In the genomic region with DNA sequence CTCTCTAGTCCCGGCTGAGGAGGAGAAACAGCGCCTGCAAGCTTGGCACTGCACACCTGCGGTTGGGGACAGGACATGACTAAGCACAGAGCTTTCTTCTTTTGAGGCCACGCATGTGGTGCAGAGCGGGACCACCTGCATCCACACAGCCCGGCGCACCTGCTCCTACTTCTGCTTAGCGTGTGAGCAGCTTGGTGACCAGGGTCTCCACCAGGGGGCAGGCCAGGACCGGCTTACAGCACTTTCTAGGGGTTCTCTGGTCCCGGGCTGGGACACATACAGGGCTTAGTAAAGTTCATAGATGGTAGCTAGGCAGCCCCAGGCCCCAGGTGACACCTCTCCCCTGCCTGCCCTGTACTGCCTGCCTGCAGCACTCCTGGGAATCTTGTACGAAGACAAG, we compare ENCODE assay signal across 8 cellular contexts. TPM values are rescaled to one million over a fixed set of nuclear protein-coding genes. Genes with fewer than 3 reads are reported as not detected.
DNase-seq lines count a peak whose midpoint lies in the region; ATAC-seq and TF ChIP-seq lines count a peak whose summit lies in the region.
"Not testable (repeated sequence)": the region's sequence is repeated elsewhere in the genome, so short reads cannot be mapped to it uniquely, and the experiment has no call there.

No MANE protein-coding gene starts in this region.

- intact Hi-C loops in CD14-positive monocyte (cut with micrococcal nuclease); activated B cell treated with CpG ODN at 0.5 μM for 24 hours (cut with micrococcal nuclease): not testable (repeated sequence)

- H3K4me1 Mint-ChIP-seq in CD14-positive monocyte, activated B cell treated with CpG ODN at 0.5 μM for 24 hours, nephron: not testable (repeated sequence)

- H3K27ac Mint-ChIP-seq in CD14-positive monocyte, activated B cell treated with CpG ODN at 0.5 μM for 24 hours, nephron: not testable (repeated sequence)

- H3K4me1 ChIP-seq in HEK293 (ENCODE audit: control insufficient read depth, insufficient read depth, low read length); cardiac muscle cell (ENCODE audit: low read depth): not testable (repeated sequence)

- POLR2A ChIA-PET in HEK293 (lab: Yijun Ruan, JAX); activated B cell treated with CpG ODN at 0.5 μM for 24 hours (lab: Charles Lee): not testable (repeated sequence)

- DNase-seq in CD14-positive monocyte (ENCODE audit: low spot score): not testable (repeated sequence)
- DNase-seq in NCI-H460 (ENCODE audit: extremely low read depth, low read depth) (peak; percentile 9), activated B cell treated with CpG ODN at 0.5 μM for 24 hours (peak; percentile 20), cardiac muscle cell (ENCODE audit: low read depth in 1 of 2, low spot score in 1 of 2) (peak; percentile 15 to 82)
- DNase-seq in activated naive CD8-positive, alpha-beta T cell treated with anti-CD3 and anti-CD28 coated beads, Interleukin-2, amount 50 U/mL, for 16 hours (ENCODE audit: low read depth, low spot score): peak; percentile 49
- DNase-seq in stimulated activated CD8-positive, alpha-beta memory T cell treated with anti-CD3 and anti-CD28 coated beads, Interleukin-15, amount 100 ng/mL, for 4 hours (ENCODE audit: low read depth in 2 of 2): peak; percentile 7 to 24

- not testable (repeated sequence) for H3K9me3 ChIP-seq in HEK293 (ENCODE audit: control insufficient read depth, insufficient read depth, low read depth, low read length); cardiac muscle cell (ENCODE audit: low read depth)

- not testable (repeated sequence) for H3K27ac ChIP-seq in HEK293 (ENCODE audit: extremely low read depth, low read depth, low read length); cardiac muscle cell

- H3K27me3 ChIP-seq in cardiac muscle cell: peaks cover 44% of the 10 kb centered on the region

- ATAC-seq in activated B cell treated with CpG ODN at 0.5 μM for 24 hours (ENCODE audit: low read depth): not testable (repeated sequence)

- not testable (repeated sequence) for H3K36me3 ChIP-seq in HEK293 (ENCODE audit: control insufficient read depth in 2 of 2, insufficient read depth in 1 of 2, low read length in 2 of 2); cardiac muscle cell

- CTCF ChIA-PET in HEK293 (lab: Yijun Ruan, JAX): interaction anchor here (0.6 to 1.0 kb wide), 4 partner anchors 11 to 209 kb away, joined by 3 read pairs; no protein-coding TSS in a partner anchor
- CTCF ChIA-PET in activated B cell treated with CpG ODN at 0.5 μM for 24 hours (lab: Charles Lee): not testable (repeated sequence)

- TF ChIP-seq CTCF in CD14-positive monocyte (IDR thresholded peaks at IDR 0.05) (peak; percentile 30), HEK293 (tag by site-specific recombination; IDR thresholded peaks at IDR 0.05) (peak; percentile 35; the same call in 1 of the 2 replicates), nephron (IDR thresholded peaks at IDR 0.05; ENCODE audit: unreplicated experiment in 3 of 3) (peak; percentile 31 to 47 (median 31))
- not testable (repeated sequence) for TF ChIP-seq CTCF in activated B cell treated with CpG ODN at 0.5 μM for 24 hours (IDR thresholded peaks at IDR 0.05); cardiac muscle cell (IDR thresholded peaks at IDR 0.05; ENCODE audit: low read depth, low read length)

- H3K4me3 ChIP-seq in HEK293 (ENCODE audit: low read depth, low read length); cardiac muscle cell: not testable (repeated sequence)

- not testable (repeated sequence) for H3K36me3 Mint-ChIP-seq in CD14-positive monocyte; activated B cell treated with CpG ODN at 0.5 μM for 24 hours (ENCODE audit: low read depth); nephron (ENCODE audit: low read depth)

- not testable (repeated sequence) for H3K4me3 Mint-ChIP-seq in CD14-positive monocyte, activated B cell treated with CpG ODN at 0.5 μM for 24 hours, nephron

- H3K27me3 Mint-ChIP-seq in CD14-positive monocyte (ENCODE audit: low read depth in 3 of 3) (peaks cover 29 to 39% (median 29%) of the 10 kb centered on the region in 3 donors), activated B cell treated with CpG ODN at 0.5 μM for 24 hours (peaks cover 14% of the 10 kb centered on the region), nephron (ENCODE audit: low read depth) (peaks cover 60% of the 10 kb centered on the region)

- H3K9me3 Mint-ChIP-seq in CD14-positive monocyte, activated B cell treated with CpG ODN at 0.5 μM for 24 hours, nephron: not testable (repeated sequence)

TF ChIP-seq in HEK293, 187 proteins besides CTCF, POLR2A, EP300 and RAD21:
- TF ChIP-seq ZNF654 (tag by site-specific recombination; IDR thresholded peaks at IDR 0.05; ENCODE audit: low read depth): peak; percentile 45
TF ChIP-seq in HEK293: peak in this region for 1; not testable (repeated sequence) for 186.

RNA-seq across cellular contexts. Expression of gene DEFB131A, which starts 51.2 kb away (rescaled TPM):
- polyA plus RNA-seq in CD14-positive monocyte (not detected), cardiac muscle cell (not detected in 2 replicates)
- total RNA-seq in NCI-H460 (2014; rRNA removed; shearing (Covaris generic)): not detected in 2 replicates
- polyA plus RNA-seq in NCI-H460 (2014; cell fraction: nucleus; rRNA removed): not detected in 2 replicates
- total RNA-seq in activated B cell treated with CpG ODN at 0.5 μM for 24 hours (not detected in 2 replicates), cardiac muscle cell (not detected in 2 replicates)
